Comparison of ENCODE assay signal across 9 cellular contexts in genomic region chr5:40224421-40224820, GRCh38.
DNase-seq lines count a peak whose midpoint lies in the region; ATAC-seq, FAIRE-seq and TF ChIP-seq lines count a peak whose summit lies in the region.
"Had no signal": no experiment of that assay in that cellular context is flagged by ENCODE, and none has a peak within 500 bp of the region (broad histone marks: within the 10 kb centered on the region; RNA-seq: fewer than 3 reads in every experiment).

No MANE protein-coding gene starts in this region.

- 83 to 84% methylated on average over 2 of the region's 2 CpGs for WGBS in pancreas, 2 donors

- H3K27ac ChIP-seq in GM23338 (ENCODE audit: low read depth), result no peak overlapping the region
- H3K27ac ChIP-seq in pancreas, result no peak overlapping the region

- H4K20me1 ChIP-seq in GM23338 (replicated peaks; ENCODE audit: insufficient read depth), result no peaks in the 10 kb centered on the region

- no peaks in the 10 kb centered on the region for H3K9me3 ChIP-seq in pancreas

- H3K4me3 Mint-ChIP-seq in GM23338, result no peak overlapping the region

- H3K27me3 ChIP-seq in GM23338 (ENCODE audit: insufficient read depth) (no peaks in the 10 kb centered on the region), kidney epithelial cell (ENCODE audit: control insufficient read depth, insufficient read depth, low read length) (no peaks in the 10 kb centered on the region), pancreas (no peaks in the 10 kb centered on the region)

- peaks cover 9% of the 10 kb centered on the region; the same call in 1 of the 2 replicates for H3K4me1 ChIP-seq in GM23338 (ENCODE audit: insufficient read depth)
- no peaks in the 10 kb centered on the region for H3K4me1 ChIP-seq in pancreas

- no peak for FAIRE-seq in pancreas (lab: Jason Lieb, UNC)

- intact Hi-C loops in posterior cingulate gyrus (cut with DNase I), result no loop called here
- intact Hi-C loops in pancreas (cut with DNase I), result no loop called here

- H3F3A ChIP-seq in GM23338 (replicated peaks; ENCODE audit: low read depth), result no peaks in the 10 kb centered on the region

- peak overlapping the region; percentile 25; the same call in 1 of the 2 replicates for H2AFZ ChIP-seq in GM23338

- H3K9me2 ChIP-seq in GM23338 (ENCODE audit: insufficient read depth), result peaks cover 11% of the 10 kb centered on the region

- TF ChIP-seq CTCF in GM23338 (conservative IDR thresholded peaks at IDR 0.05; ENCODE audit: low read depth in 2 of 2), result no peak
- no peak for TF ChIP-seq CTCF in kidney epithelial cell (IDR thresholded peaks at IDR 0.05; ENCODE audit: insufficient read depth, low read length, poor library complexity, severe bottlenecking)
- no peak for TF ChIP-seq CTCF in pancreas (IDR thresholded peaks at IDR 0.05)

- no peak overlapping the region for H3K4me2 ChIP-seq in GM23338

- DNase-seq in GM23338 (ENCODE audit: low spot score) (no peak), RPMI7951 (ENCODE audit: low read depth) (peak; percentile 60), kidney epithelial cell (ENCODE audit: low read depth) (peak; percentile 29), NCI-H2081 (lab: John Stamatoyannopoulos, UW) (no peak), posterior cingulate gyrus (no peak), pancreas (no peak)
- DNase-seq: NCI-H2029 treated with DMSO at 0.1 percent for 48 hours had no signal

- H3K36me3 Mint-ChIP-seq in GM23338 (ENCODE audit: low read depth), result no peaks in the 10 kb centered on the region

- H3K27me3 Mint-ChIP-seq in GM23338 (ENCODE audit: insufficient read depth, low read depth, poor library complexity), result peaks cover 2% of the 10 kb centered on the region

- H3K4me1 Mint-ChIP-seq in GM23338, result peaks cover 4% of the 10 kb centered on the region; the same call in 2 of the 3 replicates

- H3K36me3 ChIP-seq in GM23338 (ENCODE audit: insufficient read depth) (no peaks in the 10 kb centered on the region), kidney epithelial cell (ENCODE audit: control insufficient read depth, insufficient read depth, low read length) (no peaks in the 10 kb centered on the region), pancreas (no peaks in the 10 kb centered on the region)

- no peaks in the 10 kb centered on the region for H3K79me2 ChIP-seq in GM23338 (replicated peaks; ENCODE audit: insufficient read depth)

- H3K9me3 Mint-ChIP-seq in GM23338, result no peaks in the 10 kb centered on the region

- H3K4me3 ChIP-seq in GM23338 (no peak overlapping the region), kidney epithelial cell (ENCODE audit: low read depth, low read length) (no peak overlapping the region), pancreas (no peak overlapping the region)

- ATAC-seq in GM18867 (IDR thresholded peaks at IDR 0.05; ENCODE audit: unreplicated experiment), result peak; percentile 15
- ATAC-seq in GM23338, result no peak
- ATAC-seq in GM19324 (IDR thresholded peaks at IDR 0.05; ENCODE audit: low FRiP score, unreplicated experiment), result no peak
- no peak for ATAC-seq in pancreas

- peak overlapping the region; percentile 78; the same call in 1 of the 2 replicates for H3K27ac Mint-ChIP-seq in GM23338

TF ChIP-seq in GM23338, 12 proteins besides CTCF, POLR2A, EP300 and RAD21:
- TF ChIP-seq ZNF462 (CRISPR knock-in tag; IDR thresholded peaks at IDR 0.05), result no peak
- TF ChIP-seq POLR2AphosphoS5 (IDR thresholded peaks at IDR 0.05; ENCODE audit: low read depth), result no peak
- no peak for TF ChIP-seq ZNF114 (CRISPR knock-in tag; IDR thresholded peaks at IDR 0.05)
- TF ChIP-seq STAT1 (IDR thresholded peaks at IDR 0.05; ENCODE audit: unreplicated experiment), result no peak
- no peak for TF ChIP-seq CREB1 (CRISPR knock-in tag; IDR thresholded peaks at IDR 0.05; ENCODE audit: low read depth)
- no peak for TF ChIP-seq JUNB (IDR thresholded peaks at IDR 0.05; ENCODE audit: unreplicated experiment)
- no peak for TF ChIP-seq EZH2phosphoT487 (IDR thresholded peaks at IDR 0.05; ENCODE audit: unreplicated experiment)
TF ChIP-seq in GM23338: peak in this region for 0.

Comparison
In these comparisons a context has a peak if more than half of its experiments do, and no peak if none do; other contexts are left out.
1. DNase-seq: peak in RPMI7951 (single experiment) and kidney epithelial cell (single experiment); none in GM23338 (single experiment), NCI-H2081 (0 of 2), posterior cingulate gyrus (0 of 10) and pancreas (0 of 6).